Comparison of ENCODE assay signal across 27 cellular contexts in genomic region chr2:214934006-214934405, GRCh38.
"Had no signal": no experiment of that assay in that cellular context is flagged by ENCODE, and none has a peak within 500 bp of the region (broad histone marks: within the 10 kb centered on the region; RNA-seq: fewer than 3 reads in every experiment).

No MANE protein-coding gene starts in this region.

- H3K79me2 ChIP-seq: hepatocyte had no signal

- H3K4me3 ChIP-seq: adrenal gland, ascending aorta, coronary artery, dorsolateral prefrontal cortex, gastroesophageal sphincter, hepatocyte, mucosa of descending colon, sigmoid colon, smooth muscle cell, stomach, tibial artery had no signal

- H3K36me3 Mint-ChIP-seq: activated CD8-positive, alpha-beta memory T cell treated with anti-CD3 and anti-CD28 coated beads, Interleukin-2, amount 10 ng/mL, durations not matched to agents 7 days and 5 days; activated naive CD8-positive, alpha-beta T cell; natural killer cell treated with Interleukin-12 subunit alpha and Interleukin-12 subunit beta and Interleukin-15 and Interleukin-18, amount 100 ng/mL, for 72 hours; stimulated activated naive B cell treated with anti-CD40 and anti-IgM and Interleukin-4, amounts not matched to agents 10 μg/mL and 1 μg/mL and 100 μg/mL, for 72 hours had no signal

- H3K27ac ChIP-seq: adrenal gland, ascending aorta, coronary artery, dorsolateral prefrontal cortex, gastroesophageal sphincter, hepatocyte, sigmoid colon, stomach, tibial artery had no signal

- H3K4me3 Mint-ChIP-seq: activated B cell treated with CpG ODN at 0.5 μM for 24 hours; activated CD8-positive, alpha-beta memory T cell treated with anti-CD3 and anti-CD28 coated beads, Interleukin-2, amount 10 ng/mL, durations not matched to agents 7 days and 5 days; activated CD8-positive, alpha-beta T cell treated with anti-CD3 and anti-CD28 coated beads for 36 hours; activated naive CD8-positive, alpha-beta T cell; activated T-cell treated with anti-CD3 and anti-CD28 coated beads, Interleukin-2, amount 50 U/mL, for 72 hours; natural killer cell treated with Interleukin-12 subunit alpha and Interleukin-12 subunit beta and Interleukin-15 and Interleukin-18, amount 100 ng/mL, for 72 hours; stimulated activated naive B cell treated with anti-CD40 and anti-IgM and Interleukin-4, amounts not matched to agents 10 μg/mL and 1 μg/mL and 100 μg/mL, for 72 hours had no signal

- H3K36me3 ChIP-seq: adrenal gland, ascending aorta, gastroesophageal sphincter, sigmoid colon, stomach, tibial artery had no signal

- H3K27ac Mint-ChIP-seq: activated B cell treated with CpG ODN at 0.5 μM for 24 hours; activated CD8-positive, alpha-beta memory T cell treated with anti-CD3 and anti-CD28 coated beads, Interleukin-2, amount 10 ng/mL, durations not matched to agents 7 days and 5 days; activated CD8-positive, alpha-beta T cell treated with anti-CD3 and anti-CD28 coated beads for 36 hours; activated naive CD8-positive, alpha-beta T cell; activated T-cell treated with anti-CD3 and anti-CD28 coated beads, Interleukin-2, amount 50 U/mL, for 72 hours; natural killer cell treated with Interleukin-12 subunit alpha and Interleukin-12 subunit beta and Interleukin-15 and Interleukin-18, amount 100 ng/mL, for 72 hours; stimulated activated naive B cell treated with anti-CD40 and anti-IgM and Interleukin-4, amounts not matched to agents 10 μg/mL and 1 μg/mL and 100 μg/mL, for 72 hours had no signal

- H2AFZ ChIP-seq: hepatocyte had no signal

- H3K4me1 Mint-ChIP-seq: activated B cell treated with CpG ODN at 0.5 μM for 24 hours; activated CD8-positive, alpha-beta memory T cell treated with anti-CD3 and anti-CD28 coated beads, Interleukin-2, amount 10 ng/mL, durations not matched to agents 7 days and 5 days; stimulated activated naive B cell treated with anti-CD40 and anti-IgM and Interleukin-4, amounts not matched to agents 10 μg/mL and 1 μg/mL and 100 μg/mL, for 72 hours had no signal

- H3K27me3 Mint-ChIP-seq: activated B cell treated with CpG ODN at 0.5 μM for 24 hours; activated CD8-positive, alpha-beta memory T cell treated with anti-CD3 and anti-CD28 coated beads, Interleukin-2, amount 10 ng/mL, durations not matched to agents 7 days and 5 days; activated CD8-positive, alpha-beta T cell treated with anti-CD3 and anti-CD28 coated beads for 36 hours; natural killer cell treated with Interleukin-12 subunit alpha and Interleukin-12 subunit beta and Interleukin-15 and Interleukin-18, amount 100 ng/mL, for 72 hours; stimulated activated naive B cell treated with anti-CD40 and anti-IgM and Interleukin-4, amounts not matched to agents 10 μg/mL and 1 μg/mL and 100 μg/mL, for 72 hours had no signal

- DNase-seq: activated B cell treated with CpG ODN at 0.5 μM for 24 hours; activated CD4-positive, alpha-beta T cell treated with anti-CD3 and anti-CD28 coated beads, Interleukin-2, amount 50 U/mL, for 1 hour; activated CD8-positive, alpha-beta memory T cell treated with anti-CD3 and anti-CD28 coated beads, Interleukin-2, amount 10 ng/mL, durations not matched to agents 7 days and 5 days; activated CD8-positive, alpha-beta T cell treated with anti-CD3 and anti-CD28 coated beads for 36 hours; activated naive CD4-positive, alpha-beta T cell treated with Interleukin-2 at 50 U/mL for 16 hours; activated T-cell treated with anti-CD3 and anti-CD28 coated beads, Interleukin-2, amount 50 U/mL, for 72 hours; adrenal gland; dorsolateral prefrontal cortex; effector memory CD4-positive, alpha-beta T cell; left cardiac atrium; left ventricle myocardium superior; mucosa of descending colon; retina; sigmoid colon; stimulated activated CD4-positive, alpha-beta T cell treated with anti-CD3 and anti-CD28 coated beads, Interleukin-15, amount 100 ng/mL, for 24 hours; stimulated activated CD4-positive, alpha-beta T cell treated with anti-CD3 and anti-CD28 coated beads, Interleukin-2, amount 100 ng/mL, for 24 hours; stimulated activated naive B cell treated with anti-CD40 and anti-IgM and Interleukin-4, amounts not matched to agents 10 μg/mL and 1 μg/mL and 100 μg/mL, for 72 hours; stomach; T-helper 2 cell; tibial artery had no signal

- H3K9me3 ChIP-seq: adrenal gland, ascending aorta, gastroesophageal sphincter, mucosa of descending colon, sigmoid colon, stomach, tibial artery had no signal

- H3K9me3 Mint-ChIP-seq: activated B cell treated with CpG ODN at 0.5 μM for 24 hours; activated CD8-positive, alpha-beta T cell treated with anti-CD3 and anti-CD28 coated beads for 36 hours; activated T-cell treated with anti-CD3 and anti-CD28 coated beads, Interleukin-2, amount 50 U/mL, for 72 hours; stimulated activated naive B cell treated with anti-CD40 and anti-IgM and Interleukin-4, amounts not matched to agents 10 μg/mL and 1 μg/mL and 100 μg/mL, for 72 hours had no signal

- H3K4me1 ChIP-seq: adrenal gland, ascending aorta, gastroesophageal sphincter, sigmoid colon, stomach, tibial artery had no signal

- H3K4me2 ChIP-seq: hepatocyte, smooth muscle cell had no signal

- H3K27me3 ChIP-seq: adrenal gland, ascending aorta, dorsolateral prefrontal cortex, gastroesophageal sphincter, hepatocyte, sigmoid colon, stomach, tibial artery had no signal
